Comparison of ENCODE assay signal across 8 cellular contexts in genomic region chr1:230067441-230067870, GRCh38. TPM values are rescaled to one million over a fixed set of nuclear protein-coding genes. Genes with fewer than 3 reads are reported as not detected.
A peak's percentile ranks its signal among the peaks of the same experiment; 100 is the strongest.
DNase-seq lines count a peak whose midpoint lies in the region; ATAC-seq and TF ChIP-seq lines count a peak whose summit lies in the region.

No MANE protein-coding gene starts in this region.

- peak overlapping the region; percentile 86 for H3K27ac Mint-ChIP-seq in HFFc6

- no peaks in the 10 kb centered on the region for H3K9me2 ChIP-seq in OCI-LY7 (ENCODE audit: insufficient read depth, low read length)

- H3K36me3 Mint-ChIP-seq in HFFc6 (ENCODE audit: low read depth): no peaks in the 10 kb centered on the region

- H3K9me3 ChIP-seq in OCI-LY7 (ENCODE audit: low read length): peaks cover 20% of the 10 kb centered on the region

- peak overlapping the region; percentile 92 for H3K4me3 ChIP-seq in OCI-LY7 (ENCODE audit: low read depth, low read length, poor library complexity, severe bottlenecking)

- CTCF ChIA-PET in OCI-LY7 (lab: Charles Lee; ENCODE audit: unreplicated experiment): no interaction called here

- peaks cover 34% of the 10 kb centered on the region for H3K79me2 ChIP-seq in OCI-LY7 (ENCODE audit: insufficient read depth, low read depth, low read length)

- H2AFZ ChIP-seq in OCI-LY7 (ENCODE audit: low read length): no peak overlapping the region; the same call in 1 of the 2 replicates

- H3K27me3 Mint-ChIP-seq in HFFc6 (ENCODE audit: insufficient read depth): peaks cover 3% of the 10 kb centered on the region

- H3K27ac ChIP-seq in OCI-LY7 (ENCODE audit: low read depth, low read length, poor library complexity, severe bottlenecking) (peak overlapping the region; percentile 36), caudate nucleus (ENCODE audit: low read depth, low read length) (peak overlapping the region; percentile 64)

- BruUV-seq in OCI-LY7 (replicated peaks; lab: Mats Ljungman, UMichigan): no TSS peak

- H4K20me1 ChIP-seq in OCI-LY7 (ENCODE audit: insufficient read depth, low read length): peaks cover 23% of the 10 kb centered on the region

- peak; percentile 9 to 12 for ATAC-seq in activated CD4-positive, CD25-positive, alpha-beta regulatory T cell treated with anti-CD3 and anti-CD28 coated beads, Interleukin-2, amount 50 U/mL, for 24 hours

- no peak for DNase-seq in activated CD4-positive, CD25-positive, alpha-beta regulatory T cell (lab: John Stamatoyannopoulos, UW)
- DNase-seq in HFFc6: no peak
- no peak for DNase-seq in OCI-LY7 (ENCODE audit: low spot score)
- peak in 8 of 61 donors; percentile 16 to 55 (median 38) for DNase-seq in caudate nucleus (lab: John Stamatoyannopoulos, UW)
- peak; percentile 76 for DNase-seq in left kidney (ENCODE audit: low read depth, low spot score)
- DNase-seq in stimulated activated CD8-positive, alpha-beta memory T cell treated with anti-CD3 and anti-CD28 coated beads, Interleukin-4, amount 100 ng/mL, for 48 hours: peak; percentile 53
- no peak for DNase-seq in islet precursor cell

- H3K4me1 Mint-ChIP-seq in HFFc6 (ENCODE audit: low read depth): peaks cover 53% of the 10 kb centered on the region

- H3K4me3 Mint-ChIP-seq in HFFc6: peak overlapping the region; percentile 92

- TF ChIP-seq CTCF in HFFc6 (IDR thresholded peaks at IDR 0.05) (no peak), OCI-LY7 (conservative IDR thresholded peaks at IDR 0.05; ENCODE audit: low read length) (0 out of 2 replicates have a peak, but pooled peaks have one; percentile 17)

- peaks cover 26% of the 10 kb centered on the region for H3K4me1 ChIP-seq in OCI-LY7 (ENCODE audit: insufficient read depth, low read length, poor library complexity, severe bottlenecking)

- POLR2A ChIA-PET in OCI-LY7 (lab: Charles Lee): interaction anchor here (0.7 kb wide), 1 partner anchor 903 kb away, joined by 3 read pairs; no protein-coding TSS in a partner anchor

- H3K4me2 ChIP-seq in OCI-LY7 (ENCODE audit: low read length): peak overlapping the region; percentile 85

- intact Hi-C loops in OCI-LY7 (cut with micrococcal nuclease; ENCODE audit: unreplicated experiment): loop anchor here (1.0 to 5.0 kb wide), 4 partner anchors 56 to 441 kb away; partner anchors contain the start of genes TAF5L and URB2

- no peaks in the 10 kb centered on the region for H3K9me3 Mint-ChIP-seq in HFFc6

- no peaks in the 10 kb centered on the region for H3K36me3 ChIP-seq in OCI-LY7 (ENCODE audit: insufficient read depth, low read length)

RNA-seq across cellular contexts. Expression of gene GALNT2, which starts 0.4 kb away (rescaled TPM):
- total RNA-seq in HFFc6 (2021; fragmentation: NEBNext Ultra II Directional; extraction: Animal tissue kit (Norgen Biotek cat#: 25700)): 100 to 1,000 TPM; 174 to 194 (median 181) TPM
- 26.3 and 29.9 TPM in 2 replicates for total RNA-seq in OCI-LY7 (2014; rRNA removed; shearing (Covaris generic))
- 56.4 and 67.3 TPM in 2 replicates for total RNA-seq in OCI-LY7 (2022)

Comparison
In these comparisons a context has a peak if more than half of its experiments do, and no peak if none do; other contexts are left out.
1. DNase-seq: peak in left kidney (single experiment) and stimulated activated CD8-positive, alpha-beta memory T cell treated with anti-CD3 and anti-CD28 coated beads, Interleukin-4, amount 100 ng/mL, for 48 hours (single experiment); none in activated CD4-positive, CD25-positive, alpha-beta regulatory T cell (0 of 4), HFFc6 (single experiment), OCI-LY7 (single experiment) and islet precursor cell (single experiment).